ENCODE assay signal across 1 cellular context in genomic region chr7:26233902-26234511, GRCh38.
TF ChIP-seq lines count a peak whose summit lies in the region.

No MANE protein-coding gene starts in this region.

TF ChIP-seq in K562, 482 proteins besides CTCF, POLR2A, EP300 and RAD21 (continued from another document and continues in another):
- TF ChIP-seq PKNOX1 (IDR thresholded peaks at IDR 0.05), result peak; percentile 96
- no peak for TF ChIP-seq MLLT1 (IDR thresholded peaks at IDR 0.05)
- TF ChIP-seq RFX5 (IDR thresholded peaks at IDR 0.05; ENCODE audit: low read depth, low read length), result no peak
- TF ChIP-seq MNT (conservative IDR thresholded peaks at IDR 0.05), result peak in 1 of 2 experiments; percentile 33; a peak in 1 of 4 replicates
- no peak for TF ChIP-seq ZBTB5 (IDR thresholded peaks at IDR 0.05)
- no peak for TF ChIP-seq PHB (CRISPR knock-in tag; IDR thresholded peaks at IDR 0.05)
- TF ChIP-seq HSF4 (CRISPR knock-in tag; IDR thresholded peaks at IDR 0.05; ENCODE audit: borderline replicate concordance), result no peak
- TF ChIP-seq UBTF (IDR thresholded peaks at IDR 0.05; ENCODE audit: borderline replicate concordance in 1 of 2, low read depth in 2 of 2, low read length in 2 of 2), result 0 out of 4 replicates have a peak, but pooled peaks of 1 of the 2 experiments have one; percentile 24
- TF ChIP-seq KDM4B (IDR thresholded peaks at IDR 0.05; ENCODE audit: borderline replicate concordance in 2 of 2, low read depth in 1 of 2), result no peak
- TF ChIP-seq WHSC1 (IDR thresholded peaks at IDR 0.05; ENCODE audit: low read length), result no peak
- no peak for TF ChIP-seq SAFB (IDR thresholded peaks at IDR 0.05; ENCODE audit: borderline replicate concordance, low read depth, low read length)
- no peak for TF ChIP-seq PTBP1 (IDR thresholded peaks at IDR 0.05; ENCODE audit: low read depth, low read length)
- no peak for TF ChIP-seq CHCHD3 (CRISPR knock-in tag; IDR thresholded peaks at IDR 0.05)
- TF ChIP-seq TEAD4 (IDR thresholded peaks at IDR 0.05; ENCODE audit: low read length), result peak; percentile 73
- no peak for TF ChIP-seq TEAD4 (CRISPR knock-in tag; IDR thresholded peaks at IDR 0.05; ENCODE audit: borderline replicate concordance)
- TF ChIP-seq L3MBTL2 (IDR thresholded peaks at IDR 0.05), result peak; percentile 48
- no peak for TF ChIP-seq SRSF7 (optimal IDR thresholded peaks at IDR 0.05; ENCODE audit: low read depth, low read length)
- TF ChIP-seq ARHGAP35 (IDR thresholded peaks at IDR 0.05; ENCODE audit: partially characterized antibody), result no peak
- TF ChIP-seq ZNF146 (CRISPR knock-in tag; IDR thresholded peaks at IDR 0.05; ENCODE audit: unreplicated experiment), result no peak
- no peak for TF ChIP-seq RFX1 (IDR thresholded peaks at IDR 0.05)
- TF ChIP-seq ZFP1 (CRISPR knock-in tag; IDR thresholded peaks at IDR 0.05), result no peak
- TF ChIP-seq ZFP30 (CRISPR knock-in tag; IDR thresholded peaks at IDR 0.05; ENCODE audit: borderline replicate concordance), result no peak
- peak; percentile 48; the same call in 1 of the 2 replicates for TF ChIP-seq MECOM (CRISPR knock-in tag; IDR thresholded peaks at IDR 0.05)
- no peak for TF ChIP-seq ZBTB43 (CRISPR knock-in tag; IDR thresholded peaks at IDR 0.05)
- TF ChIP-seq ZNF408 (CRISPR knock-in tag; IDR thresholded peaks at IDR 0.05; ENCODE audit: low read depth), result no peak
- peak in 1 of 2 experiments; percentile 72; a peak in 1 of 4 replicates for TF ChIP-seq ZNF639 (CRISPR knock-in tag; conservative IDR thresholded peaks at IDR 0.05 in 1 of 2, IDR thresholded peaks at IDR 0.05 in 1 of 2)
- TF ChIP-seq BRF2 (IDR thresholded peaks at IDR 0.05; ENCODE audit: borderline replicate concordance, insufficient read depth, insufficient read length), result no peak
- TF ChIP-seq DEAF1 (CRISPR knock-in tag; IDR thresholded peaks at IDR 0.05), result peak; percentile 18; the same call in 1 of the 2 replicates
- no peak for TF ChIP-seq HDAC6 (IDR thresholded peaks at IDR 0.05; ENCODE audit: low read depth, low read length)
- no peak for TF ChIP-seq SNIP1 (IDR thresholded peaks at IDR 0.05; ENCODE audit: low read depth)
- TF ChIP-seq TBP (optimal IDR thresholded peaks at IDR 0.05; ENCODE audit: low read depth, low read length), result peak; percentile 49
- peak; percentile 52; the same call in 1 of the 2 replicates for TF ChIP-seq TOE1 (IDR thresholded peaks at IDR 0.05; ENCODE audit: borderline replicate concordance)
- TF ChIP-seq TOE1 (CRISPR knock-in tag; IDR thresholded peaks at IDR 0.05; ENCODE audit: borderline replicate concordance, low read depth), result no peak
- 0 out of 2 replicates have a peak, but pooled peaks have one; percentile 27 for TF ChIP-seq NFIC (IDR thresholded peaks at IDR 0.05)
- TF ChIP-seq CBX8 (IDR thresholded peaks at IDR 0.05; ENCODE audit: borderline replicate concordance, extremely low read depth, low read depth, low read length, poor library complexity, severe bottlenecking), result no peak
- TF ChIP-seq CTBP1 (IDR thresholded peaks at IDR 0.05; ENCODE audit: borderline replicate concordance), result peak; percentile 69; the same call in 1 of the 2 replicates
- no peak for TF ChIP-seq E2F5 (CRISPR knock-in tag; IDR thresholded peaks at IDR 0.05)
- TF ChIP-seq MEF2D (tag; conservative IDR thresholded peaks at IDR 0.05; ENCODE audit: low read depth), result peak; percentile 82; the same call in 1 of the 2 replicates
- TF ChIP-seq SP1 (CRISPR knock-in tag; IDR thresholded peaks at IDR 0.05), result no peak
- TF ChIP-seq PYGO2 (tag; IDR thresholded peaks at IDR 0.05), result peak; percentile 38; the same call in 1 of the 2 replicates
- no peak for TF ChIP-seq STAT5B (CRISPR knock-in tag; IDR thresholded peaks at IDR 0.05)
- no peak for TF ChIP-seq CCAR2 (IDR thresholded peaks at IDR 0.05; ENCODE audit: low read depth, low read length)
- TF ChIP-seq CEBPB (tag; IDR thresholded peaks at IDR 0.05), result peak; percentile 77
- no peak for TF ChIP-seq HNRNPUL1 (IDR thresholded peaks at IDR 0.05; ENCODE audit: low read length)
- no peak for TF ChIP-seq ZNF274 (IDR thresholded peaks at IDR 0.05; ENCODE audit: borderline replicate concordance, low read depth, low read length)
- TF ChIP-seq FOXJ2 (tag; IDR thresholded peaks at IDR 0.05), result no peak
- 0 out of 2 replicates have a peak, but pooled peaks have one; percentile 15 for TF ChIP-seq ZNF79 (CRISPR knock-in tag; IDR thresholded peaks at IDR 0.05; ENCODE audit: low read depth)
- TF ChIP-seq PCBP2 (IDR thresholded peaks at IDR 0.05; ENCODE audit: low read depth, low read length, poor library complexity, severe bottlenecking), result no peak
- no peak for TF ChIP-seq SLC30A9 (CRISPR knock-in tag; IDR thresholded peaks at IDR 0.05)
- TF ChIP-seq ZBTB26 (CRISPR knock-in tag; IDR thresholded peaks at IDR 0.05), result no peak
- no peak for TF ChIP-seq BHLHE40 (IDR thresholded peaks at IDR 0.05; ENCODE audit: low read length)
- no peak for TF ChIP-seq ZNF282 (CRISPR knock-in tag; IDR thresholded peaks at IDR 0.05)
- peak; percentile 88; the same call in 1 of the 2 replicates for TF ChIP-seq KLF6 (CRISPR knock-in tag; IDR thresholded peaks at IDR 0.05; ENCODE audit: borderline replicate concordance)
- peak; percentile 69 for TF ChIP-seq SMARCC2 (IDR thresholded peaks at IDR 0.05; ENCODE audit: low read depth)
